11 cellular contexts compared by ENCODE assay signal in genomic region chr9:131720330-131720729, GRCh38. TPM values are rescaled to one million over a fixed set of nuclear protein-coding genes. Genes with fewer than 3 reads are reported as not detected.
A peak's percentile ranks its signal among the peaks of the same experiment; 100 is the strongest.
DNase-seq lines count a peak whose midpoint lies in the region; ATAC-seq and TF ChIP-seq lines count a peak whose summit lies in the region.
"Had no signal": no experiment of that assay in that cellular context is flagged by ENCODE, and none has a peak within 500 bp of the region (broad histone marks: within the 10 kb centered on the region; RNA-seq: fewer than 3 reads in every experiment).

No MANE protein-coding gene starts in this region.

- peak overlapping the region; percentile 22 for H3K4me3 Mint-ChIP-seq in CD8-positive, alpha-beta T cell
- H3K4me3 Mint-ChIP-seq in memory B cell (peak overlapping the region; percentile 74), endodermal cell (no peak overlapping the region)

- H3K4me1 Mint-ChIP-seq in CD8-positive, alpha-beta T cell (ENCODE audit: low read depth): peaks cover 74% of the 10 kb centered on the region
- peaks cover 70% of the 10 kb centered on the region for H3K4me1 Mint-ChIP-seq in memory B cell
- peaks cover 5% of the 10 kb centered on the region for H3K4me1 Mint-ChIP-seq in endodermal cell

- H3K9me3 Mint-ChIP-seq in CD8-positive, alpha-beta T cell: no peaks in the 10 kb centered on the region
- no peaks in the 10 kb centered on the region for H3K9me3 Mint-ChIP-seq in memory B cell
- H3K9me3 Mint-ChIP-seq in endodermal cell: peaks cover 1% of the 10 kb centered on the region

- H3K4me3 ChIP-seq in CD8-positive, alpha-beta T cell (ENCODE audit: low read depth, low read length): no peak overlapping the region
- H3K4me3 ChIP-seq in endodermal cell (ENCODE audit: low read length): no peak overlapping the region
- H3K4me3 ChIP-seq: sigmoid colon had no signal

- H3K36me3 Mint-ChIP-seq in CD8-positive, alpha-beta T cell: peaks cover 50% of the 10 kb centered on the region
- peaks cover 8% of the 10 kb centered on the region for H3K36me3 Mint-ChIP-seq in memory B cell
- H3K36me3 Mint-ChIP-seq in endodermal cell (ENCODE audit: low read depth): peaks cover 38% of the 10 kb centered on the region

- H3K36me3 ChIP-seq in CD8-positive, alpha-beta T cell (ENCODE audit: insufficient read depth, low read length): peaks cover 6% of the 10 kb centered on the region
- H3K36me3 ChIP-seq in endodermal cell (ENCODE audit: control insufficient read depth, insufficient read depth, low read length): peaks cover 7% of the 10 kb centered on the region
- H3K36me3 ChIP-seq: sigmoid colon had no signal

- H3K4me1 ChIP-seq in CD8-positive, alpha-beta T cell (ENCODE audit: insufficient read depth, low read length): peaks cover 35% of the 10 kb centered on the region
- H3K4me1 ChIP-seq in endodermal cell (ENCODE audit: control insufficient read depth, insufficient read depth, low read length): no peaks in the 10 kb centered on the region

- POLR2A ChIA-PET in CD8-positive, alpha-beta T cell (lab: Charles Lee): interaction anchor here (1.3 to 1.7 kb wide), 2 partner anchors 8 to 12 kb away, joined by 4 to 8 read pairs; no protein-coding TSS in a partner anchor

- intact Hi-C loops in CD8-positive, alpha-beta T cell (cut with DNase I, micrococcal nuclease): no loop called here

- no peaks in the 10 kb centered on the region for H3K27me3 ChIP-seq in CD8-positive, alpha-beta T cell (ENCODE audit: insufficient read depth, low read length)
- H3K27me3 ChIP-seq in endodermal cell (ENCODE audit: control insufficient read depth, insufficient read depth, low read length, poor library complexity, severe bottlenecking): no peaks in the 10 kb centered on the region
- H3K27me3 ChIP-seq: sigmoid colon had no signal

- H3K27me3 Mint-ChIP-seq in CD8-positive, alpha-beta T cell (ENCODE audit: low read depth): no peaks in the 10 kb centered on the region
- H3K27me3 Mint-ChIP-seq in memory B cell (no peaks in the 10 kb centered on the region), endodermal cell (ENCODE audit: insufficient read depth) (no peaks in the 10 kb centered on the region)

- peak; percentile 47 for ATAC-seq in CD8-positive, alpha-beta T cell
- ATAC-seq in GM21529 (IDR thresholded peaks at IDR 0.05; ENCODE audit: unreplicated experiment) (peak; percentile 44), memory B cell (ENCODE audit: low read depth) (peak; percentile 25), HG03159 (IDR thresholded peaks at IDR 0.05; ENCODE audit: unreplicated experiment) (no peak), GM19328 (IDR thresholded peaks at IDR 0.05; ENCODE audit: unreplicated experiment) (no peak), HG03175 (IDR thresholded peaks at IDR 0.05; ENCODE audit: unreplicated experiment) (no peak)

- no peak for TF ChIP-seq CTCF in CD8-positive, alpha-beta T cell (IDR thresholded peaks at IDR 0.05)
- no peak for TF ChIP-seq CTCF in endodermal cell (conservative IDR thresholded peaks at IDR 0.05)

- CTCF ChIA-PET in CD8-positive, alpha-beta T cell (lab: Charles Lee): interaction anchor here (0.9 kb wide), 1 partner anchor 11 kb away, joined by 3 read pairs; no protein-coding TSS in a partner anchor

- H3K9ac ChIP-seq in endodermal cell (ENCODE audit: extremely low read depth, low read length, poor library complexity, severe bottlenecking): no peak overlapping the region

- H3K27ac Mint-ChIP-seq in CD8-positive, alpha-beta T cell: peak overlapping the region; percentile 77
- H3K27ac Mint-ChIP-seq in memory B cell (peak overlapping the region; percentile 91), endodermal cell (no peak overlapping the region)

- WGBS in endodermal cell (ENCODE audit: insufficient coverage in 1 of 2, insufficient read length in 1 of 2), 2 experiments: 93 to 95% methylated on average over 4 to 6 of the region's 6 CpGs

- no peak for DNase-seq in CD8-positive, alpha-beta T cell
- DNase-seq in T-helper 22 cell (ENCODE audit: low read depth) (peak; percentile 23), memory B cell (ENCODE audit: low spot score in 2 of 2) (no peak), endodermal cell (no peak)
- DNase-seq: activated CD8-positive, alpha-beta memory T cell treated with anti-CD3 and anti-CD28 coated beads, Interleukin-2, amount 50 U/mL, for 4 hours; NCI-H146; sigmoid colon had no signal

- no peak overlapping the region for H3K27ac ChIP-seq in CD8-positive, alpha-beta T cell (ENCODE audit: low read depth, low read length)
- H3K27ac ChIP-seq in endodermal cell (ENCODE audit: low read depth, low read length): no peak overlapping the region

- H3K9me3 ChIP-seq in CD8-positive, alpha-beta T cell (ENCODE audit: low read length): no peaks in the 10 kb centered on the region
- H3K9me3 ChIP-seq in endodermal cell (ENCODE audit: control insufficient read depth, low read length): no peaks in the 10 kb centered on the region
- H3K9me3 ChIP-seq: sigmoid colon had no signal

RNA-seq across cellular contexts. Expression of gene RAPGEF1, which starts 19.5 kb away (rescaled TPM):
- 100 to 1,000 TPM; 127 to 130 TPM for total RNA-seq in CD8-positive, alpha-beta T cell
- 10 to 100 TPM; 63.4 to 85.5 TPM for total RNA-seq in endodermal cell
- polyA plus RNA-seq in endodermal cell (2013, experiment 1 of 2): 38.1 TPM
- polyA plus RNA-seq in endodermal cell (2013, experiment 2 of 2): 34.1 TPM

Comparison
In these comparisons a context has a peak if more than half of its experiments do, and no peak if none do; other contexts are left out.
1. ATAC-seq: peak in CD8-positive, alpha-beta T cell (single experiment), GM21529 (single experiment) and memory B cell (single experiment); none in HG03159 (single experiment), GM19328 (single experiment) and HG03175 (single experiment).